Comparison of ENCODE assay signal across 1 cellular context in genomic region chrX:48782795-48783194, GRCh38.
TF ChIP-seq lines count a peak whose summit lies in the region.

No MANE protein-coding gene starts in this region.

TF ChIP-seq in K562, 482 proteins besides CTCF, POLR2A, EP300 and RAD21 (continued from another document and continues in another):
- TF ChIP-seq CBFA2T3 (IDR thresholded peaks at IDR 0.05) (no peak), THAP12 (CRISPR knock-in tag; IDR thresholded peaks at IDR 0.05) (no peak), ZNF175 (CRISPR knock-in tag; IDR thresholded peaks at IDR 0.05; ENCODE audit: low read depth) (peak; percentile 77; the same call in 1 of the 2 replicates), ZBTB8A (IDR thresholded peaks at IDR 0.05; ENCODE audit: partially characterized antibody) (no peak), GMEB1 (CRISPR knock-in tag; IDR thresholded peaks at IDR 0.05) (no peak), SMAD1 (IDR thresholded peaks at IDR 0.05; ENCODE audit: low read depth, low read length, partially characterized antibody) (peak; percentile 69), ZNF79 (CRISPR knock-in tag; IDR thresholded peaks at IDR 0.05; ENCODE audit: low read depth) (no peak), FOXA1 (IDR thresholded peaks at IDR 0.05; ENCODE audit: borderline replicate concordance) (no peak), SETDB1 (IDR thresholded peaks at IDR 0.05; ENCODE audit: low read length) (no peak), NFRKB (IDR thresholded peaks at IDR 0.05; ENCODE audit: low read depth) (no peak), MECOM (CRISPR knock-in tag; IDR thresholded peaks at IDR 0.05) (no peak), DEAF1 (CRISPR knock-in tag; IDR thresholded peaks at IDR 0.05) (0 out of 2 replicates have a peak, but pooled peaks have one; percentile 13), ELF4 (CRISPR knock-in tag; IDR thresholded peaks at IDR 0.05) (0 out of 2 replicates have a peak, but pooled peaks have one; percentile 27), YBX1 (IDR thresholded peaks at IDR 0.05) (no peak), RAD51 (IDR thresholded peaks at IDR 0.05; ENCODE audit: borderline replicate concordance, low read depth) (peak; percentile 41; the same call in 1 of the 2 replicates), PPARD (CRISPR knock-in tag; IDR thresholded peaks at IDR 0.05) (no peak), E2F4 (CRISPR knock-in tag; IDR thresholded peaks at IDR 0.05; ENCODE audit: low read depth) (no peak), HIVEP1 (CRISPR knock-in tag; IDR thresholded peaks at IDR 0.05) (no peak), NCOA4 (IDR thresholded peaks at IDR 0.05; ENCODE audit: partially characterized antibody) (no peak), USF2 (CRISPR knock-in tag; IDR thresholded peaks at IDR 0.05) (no peak), YY1 (IDR thresholded peaks at IDR 0.05; ENCODE audit: borderline replicate concordance in 1 of 3, control insufficient read depth in 1 of 3, extremely low read depth in 1 of 3, insufficient read depth in 3 of 3, insufficient read length in 1 of 3, insufficient replicate concordance in 2 of 3, low read depth in 1 of 3, low read length in 2 of 3) (peak in 1 of 3 experiments; percentile 8), CREB1 (IDR thresholded peaks at IDR 0.05) (peak; percentile 64; the same call in 1 of the 2 replicates), CREB1 (CRISPR knock-in tag; IDR thresholded peaks at IDR 0.05) (peak; percentile 58; the same call in 1 of the 2 replicates), PRDM10 (IDR thresholded peaks at IDR 0.05; ENCODE audit: partially characterized antibody) (no peak), FOXO4 (CRISPR knock-in tag; IDR thresholded peaks at IDR 0.05) (no peak), ZNF639 (CRISPR knock-in tag; conservative IDR thresholded peaks at IDR 0.05 in 1 of 2, IDR thresholded peaks at IDR 0.05 in 1 of 2) (peak in 1 of 2 experiments; percentile 79; a peak in 2 of 4 replicates), CEBPZ (IDR thresholded peaks at IDR 0.05; ENCODE audit: borderline replicate concordance, low read depth, low read length) (no peak), HDGF (IDR thresholded peaks at IDR 0.05) (no peak), BCOR (IDR thresholded peaks at IDR 0.05) (peak; percentile 98), ZC3H4 (CRISPR knock-in tag; IDR thresholded peaks at IDR 0.05; ENCODE audit: borderline replicate concordance) (no peak), PHTF2 (CRISPR knock-in tag; IDR thresholded peaks at IDR 0.05) (no peak), ARID3A (IDR thresholded peaks at IDR 0.05; ENCODE audit: borderline replicate concordance, low read depth, low read length) (no peak), ILF3 (IDR thresholded peaks at IDR 0.05; ENCODE audit: borderline replicate concordance) (no peak), ZNF280A (IDR thresholded peaks at IDR 0.05; ENCODE audit: low read depth, partially characterized antibody) (no peak), ZBTB1 (CRISPR knock-in tag; IDR thresholded peaks at IDR 0.05; ENCODE audit: borderline replicate concordance, low read depth) (no peak; the same call in 1 of the 2 replicates), PML (IDR thresholded peaks at IDR 0.05; ENCODE audit: low read length) (peak; percentile 92)
